Comparison of ENCODE assay signal across 10 cellular contexts in the genomic region with DNA sequence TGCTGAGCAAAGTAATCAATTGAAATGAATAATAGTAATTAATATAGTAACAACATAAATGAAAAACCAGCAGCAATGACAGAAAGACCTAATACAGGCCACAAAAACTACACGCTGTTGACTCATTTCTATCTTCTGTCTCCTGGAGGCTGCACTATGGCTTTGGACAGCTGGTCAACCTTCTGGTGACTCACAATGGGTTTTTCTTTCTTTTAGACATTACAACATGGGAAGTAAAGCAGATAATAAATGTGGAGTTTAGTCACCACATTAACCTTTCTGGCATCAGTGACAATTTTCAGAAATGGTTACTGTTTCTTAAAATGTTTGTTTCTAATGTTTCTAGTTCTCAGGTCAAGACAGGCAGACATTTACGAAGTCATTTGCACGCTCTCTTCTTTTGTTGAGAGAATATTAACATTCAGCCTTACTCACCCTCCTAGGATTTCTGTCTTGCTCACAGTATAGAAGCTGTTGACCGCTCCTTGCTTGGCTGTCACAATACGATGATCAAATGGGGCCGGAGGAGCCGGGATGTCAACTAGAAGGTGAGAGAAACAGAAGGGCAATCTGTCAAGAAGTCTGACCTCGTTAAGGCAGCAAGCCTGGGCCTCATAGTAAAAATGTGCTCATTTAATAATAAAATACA.
A peak's percentile ranks its signal among the peaks of the same experiment; 100 is the strongest.
DNase-seq lines count a peak whose midpoint lies in the region; ATAC-seq, FAIRE-seq and TF ChIP-seq lines count a peak whose summit lies in the region.
"Had no signal": no experiment of that assay in that cellular context is flagged by ENCODE, and none has a peak within 500 bp of the region (broad histone marks: within the 10 kb centered on the region; RNA-seq: fewer than 3 reads in every experiment).

No MANE protein-coding gene starts in this region.

- H3K4me1 Mint-ChIP-seq in mesothelial cell of epicardium, result no peaks in the 10 kb centered on the region
- H3K4me1 Mint-ChIP-seq: IgD-negative memory B cell had no signal

- intact Hi-C loops in left ventricle myocardium superior (cut with micrococcal nuclease) (no loop called here), Right ventricle myocardium inferior (cut with DNase I) (no loop called here)

- TF ChIP-seq CTCF in mesothelial cell of epicardium (IDR thresholded peaks at IDR 0.05; ENCODE audit: unreplicated experiment), result no peak

- no peak overlapping the region for H3K27ac Mint-ChIP-seq in mesothelial cell of epicardium

- H3K9me3 Mint-ChIP-seq in mesothelial cell of epicardium, result no peaks in the 10 kb centered on the region
- H3K9me3 Mint-ChIP-seq: IgD-negative memory B cell had no signal

- no peak overlapping the region for H3K4me3 Mint-ChIP-seq in mesothelial cell of epicardium
- H3K4me3 Mint-ChIP-seq: IgD-negative memory B cell had no signal

- DNase-seq in left ventricle myocardium superior, result no peak
- DNase-seq in Right ventricle myocardium inferior (ENCODE audit: missing footprints), result no peak
- DNase-seq in RKO (ENCODE audit: low spot score), result peak; percentile 71
- DNase-seq in fibroblast of gingiva (ENCODE audit: low read depth), result peak; percentile 40
- peak; percentile 73 for DNase-seq in urothelium cell line (ENCODE audit: low spot score)
- no peak for DNase-seq in hypothalamus (lab: John Stamatoyannopoulos, UW)
- DNase-seq in mesothelial cell of epicardium (ENCODE audit: low spot score in 2 of 2, unreplicated experiment in 2 of 2), result no peak
- DNase-seq: left ventricle myocardium inferior had no signal

- FAIRE-seq in urothelium cell line (lab: Jason Lieb, UNC), result no peak

- H3K36me3 Mint-ChIP-seq in mesothelial cell of epicardium, result peaks cover 2% of the 10 kb centered on the region

- no peaks in the 10 kb centered on the region for H3K27me3 Mint-ChIP-seq in mesothelial cell of epicardium (ENCODE audit: low read depth)

- peak; percentile 41 for ATAC-seq in left ventricle myocardium superior
- ATAC-seq in Right ventricle myocardium inferior, result no peak
- no peak for ATAC-seq in HG03354 (IDR thresholded peaks at IDR 0.05; ENCODE audit: poor library complexity, severe bottlenecking, unreplicated experiment)

Comparison
In these comparisons a context has a peak if more than half of its experiments do, and no peak if none do; other contexts are left out.
1. DNase-seq: peak in RKO (single experiment), fibroblast of gingiva (single experiment) and urothelium cell line (single experiment); none in left ventricle myocardium superior (single experiment), Right ventricle myocardium inferior (single experiment), hypothalamus (0 of 51) and mesothelial cell of epicardium (0 of 2).